In genomic region chrX:126815816-126816215, GRCh38 we compare ENCODE assay signal across 12 cellular contexts. TPM values are rescaled to one million over a fixed set of nuclear protein-coding genes. Genes with fewer than 3 reads are reported as not detected.
"Had no signal": no experiment of that assay in that cellular context is flagged by ENCODE, and none has a peak within 500 bp of the region (broad histone marks: within the 10 kb centered on the region; RNA-seq: fewer than 3 reads in every experiment).

No MANE protein-coding gene starts in this region.

- DNase-seq: GM23248, GOT3, H7, H9, HCEC 1CT, HFFc6 had no signal

- H3K27ac ChIP-seq: GM23248 had no signal

- H3K4me1 ChIP-seq: HAP-1 had no signal

- FAIRE-seq: H1, H54 had no signal

- ATAC-seq: GM23338, HCT116 had no signal

- H3K36me3 ChIP-seq: HAP-1 had no signal

- H3K9me3 ChIP-seq: HAP-1 had no signal

- H3K4me3 ChIP-seq: GM23248, GM23338, HAP-1 had no signal

- H3K4me2 ChIP-seq: GM23338 had no signal

RNA-seq across cellular contexts. Expression of gene PRR32, which starts 3.7 kb away (rescaled TPM):
- total RNA-seq: GM23248, GM23338, H1, H4, H7, H9, HFFc6 had no signal
- polyA plus RNA-seq: GM23248, GM23338, H1 had no signal
